8 cellular contexts compared by ENCODE assay signal in genomic region chr3:36944641-36945270, GRCh38. TPM values are rescaled to one million over a fixed set of nuclear protein-coding genes. Genes with fewer than 3 reads are reported as not detected.
DNase-seq lines count a peak whose midpoint lies in the region; ATAC-seq and TF ChIP-seq lines count a peak whose summit lies in the region.

Gene TRANK1, minus strand, starts transcription at chr3:36945054. Its CDS starts 245 bp downstream, at chr3:36944809.

- peaks cover 0 to 34% (median 10%) of the 10 kb centered on the region in 4 donors for H3K4me1 ChIP-seq in sigmoid colon

- peaks cover 2 to 10% (median 4%) of the 10 kb centered on the region in 3 donors for H3K9me3 Mint-ChIP-seq in T-cell

- peak within 1 kb of the TSS; percentile 77 to 87 (median 82) for H3K4me3 Mint-ChIP-seq in T-cell

- TF ChIP-seq POLR2A in sigmoid colon (IDR thresholded peaks at IDR 0.05) = no peak

- H3K27me3 ChIP-seq in sigmoid colon = no peaks in the 10 kb centered on the region

- peak within 1 kb of the TSS; percentile 71 for H3K27ac ChIP-seq in 22Rv1
- peak within 1 kb of the TSS; percentile 70 to 80 (median 78) for H3K27ac ChIP-seq in sigmoid colon

- CTCF ChIA-PET in T-cell (lab: Charles Lee) = interaction anchor here (0.6 to 3.4 kb wide), 4 partner anchors 14 to 53 kb away, joined by 3 to 34 read pairs (median 4); no protein-coding TSS in a partner anchor

- POLR2A ChIA-PET in T-cell (lab: Charles Lee) = interaction anchor here (0.6 to 1.9 kb wide), 3 partner anchors 32 to 72 kb away, joined by 3 to 6 read pairs (median 3); partner anchors contain the start of genes EPM2AIP1 (in 1 of the 2) and MLH1 (in 1 of the 2)

- ATAC-seq in GM18907 (IDR thresholded peaks at IDR 0.05; ENCODE audit: unreplicated experiment) = peak; percentile 69
- peak; percentile 63 for ATAC-seq in HG03159 (IDR thresholded peaks at IDR 0.05; ENCODE audit: unreplicated experiment)
- peak; percentile 86 to 95 (median 88) for ATAC-seq in T-cell (replicated peaks in 1 of 4)

- intact Hi-C loops in sigmoid colon (cut with DNase I) = loop anchor here (5.0 kb wide), 1 partner anchor 37 kb away; no protein-coding TSS in a partner anchor

- TF ChIP-seq CTCF in 22Rv1 (IDR thresholded peaks at IDR 0.05) (no peak), sigmoid colon (IDR thresholded peaks at IDR 0.05) (no peak)

- peaks cover 13 to 25% (median 24%) of the 10 kb centered on the region in 3 donors for H3K4me1 Mint-ChIP-seq in T-cell

- H3K4me3 ChIP-seq in sigmoid colon = peak within 1 kb of the TSS; percentile 45 to 85 (median 76)

- no peak for TF ChIP-seq EP300 in sigmoid colon (IDR thresholded peaks at IDR 0.05)

- no peaks in the 10 kb centered on the region for H3K27me3 Mint-ChIP-seq in T-cell

- peaks cover 0 to 12% (median 6%) of the 10 kb centered on the region in 4 donors for H3K9me3 ChIP-seq in sigmoid colon

- DNase-seq in T-cell = peak; percentile 51 to 85 (median 80)
- DNase-seq in amygdala (lab: John Stamatoyannopoulos, UW) = peak in 48 of 56 donors; percentile 5 to 68 (median 37)
- peak in 47 of 51 donors; percentile 2 to 69 (median 30) for DNase-seq in hypothalamus (lab: John Stamatoyannopoulos, UW)
- peak; percentile 89 for DNase-seq in sigmoid colon
- DNase-seq in NCI-H226 = no peak

- H3K27ac Mint-ChIP-seq in T-cell = peak within 1 kb of the TSS; percentile 78 to 80

- H3K36me3 Mint-ChIP-seq in T-cell = peaks cover 7% of the 10 kb centered on the region

- 1 to 3% methylated on average over 68 of the region's 68 CpGs for WGBS in sigmoid colon, 2 donors

- H3K36me3 ChIP-seq in sigmoid colon = no peaks in the 10 kb centered on the region

RNA-seq across cellular contexts. Expression of gene TRANK1, which starts in this region (rescaled TPM):
- 100 to 1,000 TPM in 3 of 5 donors, 10 to 100 TPM in 2; 96.0 to 160 (median 127) TPM for total RNA-seq in T-cell
- total RNA-seq in sigmoid colon = 10 to 100 TPM in 3 of 4 donors, 1 to 10 TPM in 1; 8.6 to 26.3 (median 16.9) TPM
- polyA plus RNA-seq in sigmoid colon = 10 to 100 TPM; 12.6 to 36.4 (median 26.1) TPM
